Comparison of ENCODE assay signal across 17 cellular contexts in the genomic region with DNA sequence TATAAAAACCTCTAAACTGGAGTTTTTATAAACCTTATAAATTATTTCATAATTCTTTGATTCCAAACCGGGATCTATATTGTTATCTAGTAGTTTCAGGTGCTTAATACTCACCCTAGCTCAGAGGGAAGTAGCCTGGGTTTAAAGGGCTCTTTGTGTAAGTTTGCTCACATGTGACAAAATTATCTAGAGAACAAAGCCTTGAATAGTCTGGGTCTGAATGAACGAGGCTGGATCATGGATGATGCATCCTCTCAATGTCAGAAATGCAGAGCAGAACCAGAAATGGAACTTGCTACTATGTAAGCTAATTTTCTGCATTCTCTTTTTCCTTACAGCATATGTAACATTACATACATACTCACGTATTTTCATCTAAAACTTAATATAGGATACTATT.
"Had no signal": no experiment of that assay in that cellular context is flagged by ENCODE, and none has a peak within 500 bp of the region (broad histone marks: within the 10 kb centered on the region; RNA-seq: fewer than 3 reads in every experiment).

No MANE protein-coding gene starts in this region.

- DNase-seq: activated B cell treated with CpG ODN at 0.5 μM for 24 hours; activated CD4-positive, alpha-beta memory T cell treated with anti-CD3 and anti-CD28 coated beads, Interleukin-2, amount 10 ng/mL, durations not matched to agents 7 days and 5 days; activated CD4-positive, alpha-beta T cell treated with anti-CD3 and anti-CD28 coated beads for 4 hours; activated CD8-positive, alpha-beta memory T cell treated with anti-CD3 and anti-CD28 coated beads, Interleukin-2, amount 10 ng/mL, durations not matched to agents 7 days and 5 days; activated naive CD4-positive, alpha-beta T cell treated with Interleukin-2 at 50 U/mL for 16 hours; activated naive CD8-positive, alpha-beta T cell treated with anti-CD3 and anti-CD28 coated beads, Interleukin-2, amount 10 ng/mL, durations not matched to agents 7 days and 5 days; brain microvascular endothelial cell; colonic mucosa; endodermal cell; foreskin keratinocyte; kidney; left lung; sigmoid colon; spleen; stimulated activated CD4-positive, alpha-beta T cell treated with anti-CD3 and anti-CD28 coated beads, Interleukin-4, amount 100 ng/mL, for 4 hours; T-cell; upper lobe of right lung had no signal

- H3K27ac ChIP-seq: brain microvascular endothelial cell, colonic mucosa, foreskin keratinocyte, left lung, sigmoid colon, spleen, upper lobe of right lung had no signal

- H3K9me3 ChIP-seq: colonic mucosa, left lung, sigmoid colon, spleen, upper lobe of right lung had no signal

- H3K4me1 ChIP-seq: colonic mucosa, foreskin keratinocyte, left lung, sigmoid colon, spleen, upper lobe of right lung had no signal

- H3K27me3 ChIP-seq: brain microvascular endothelial cell, colonic mucosa, foreskin keratinocyte, left lung, sigmoid colon, spleen, upper lobe of right lung had no signal

- H3K4me3 ChIP-seq: colonic mucosa, left lung, sigmoid colon, spleen, upper lobe of right lung had no signal

- H3K36me3 ChIP-seq: brain microvascular endothelial cell, colonic mucosa, left lung, sigmoid colon, upper lobe of right lung had no signal
